ENCODE assay signal across 2 cellular contexts in the genomic region with DNA sequence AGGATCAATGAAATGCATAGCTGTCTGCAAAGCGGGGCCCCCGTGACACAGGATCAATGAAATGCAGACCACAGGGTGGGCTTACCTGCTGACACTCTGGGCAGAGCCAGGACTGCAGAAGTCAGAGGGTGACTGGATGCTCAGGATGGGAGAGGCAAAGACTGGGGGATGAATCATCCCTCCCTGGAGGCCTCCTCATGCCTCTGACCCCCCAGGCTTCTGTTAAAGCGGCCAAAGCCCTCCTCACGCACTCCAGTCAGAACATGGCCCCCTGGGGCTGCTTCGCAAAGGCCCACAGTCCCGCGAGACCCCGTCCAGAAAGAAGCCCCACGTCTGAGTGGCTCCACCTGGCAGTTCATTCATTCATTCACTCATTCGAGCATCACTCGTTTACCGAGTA.
TF ChIP-seq lines count a peak whose summit lies in the region.

No MANE protein-coding gene starts in this region.

TF ChIP-seq in IMR-90, 13 proteins besides CTCF, POLR2A, EP300 and RAD21 (continued from another document):
- TF ChIP-seq NFE2L2 (IDR thresholded peaks at IDR 0.05; ENCODE audit: low read depth, low read length) (no peak), FOS (IDR thresholded peaks at IDR 0.05; ENCODE audit: low read depth, low read length) (no peak), CHD1 (IDR thresholded peaks at IDR 0.05; ENCODE audit: low read depth, low read length) (no peak), MAFK (IDR thresholded peaks at IDR 0.05; ENCODE audit: low read depth, low read length) (no peak), MXI1 (IDR thresholded peaks at IDR 0.05; ENCODE audit: borderline replicate concordance, low read depth, low read length) (no peak), MAZ (IDR thresholded peaks at IDR 0.05; ENCODE audit: borderline replicate concordance, low read depth, low read length) (no peak), RCOR1 (IDR thresholded peaks at IDR 0.05; ENCODE audit: insufficient replicate concordance, low read length) (no peak), BHLHE40 (IDR thresholded peaks at IDR 0.05; ENCODE audit: low read depth, low read length) (no peak), RFX5 (IDR thresholded peaks at IDR 0.05; ENCODE audit: low read depth, low read length) (no peak), USF2 (IDR thresholded peaks at IDR 0.05; ENCODE audit: low read depth, low read length) (no peak), CEBPB (IDR thresholded peaks at IDR 0.05; ENCODE audit: low read depth, low read length) (no peak)
- TF ChIP-seq, protein P1, sequence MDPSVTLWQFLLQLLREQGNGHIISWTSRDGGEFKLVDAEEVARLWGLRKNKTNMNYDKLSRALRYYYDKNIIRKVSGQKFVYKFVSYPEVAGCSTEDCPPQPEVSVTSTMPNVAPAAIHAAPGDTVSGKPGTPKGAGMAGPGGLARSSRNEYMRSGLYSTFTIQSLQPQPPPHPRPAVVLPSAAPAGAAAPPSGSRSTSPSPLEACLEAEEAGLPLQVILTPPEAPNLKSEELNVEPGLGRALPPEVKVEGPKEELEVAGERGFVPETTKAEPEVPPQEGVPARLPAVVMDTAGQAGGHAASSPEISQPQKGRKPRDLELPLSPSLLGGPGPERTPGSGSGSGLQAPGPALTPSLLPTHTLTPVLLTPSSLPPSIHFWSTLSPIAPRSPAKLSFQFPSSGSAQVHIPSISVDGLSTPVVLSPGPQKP (IDR thresholded peaks at IDR 0.05; ENCODE audit: borderline replicate concordance, low read depth, low read length) = no peak

TF ChIP-seq in K562, 482 proteins besides CTCF, POLR2A, EP300 and RAD21:
- TF ChIP-seq PHB (CRISPR knock-in tag; IDR thresholded peaks at IDR 0.05) (no peak), DPF2 (IDR thresholded peaks at IDR 0.05) (no peak), SRSF9 (IDR thresholded peaks at IDR 0.05; ENCODE audit: borderline replicate concordance, low read depth, low read length) (no peak), CTBP1 (IDR thresholded peaks at IDR 0.05; ENCODE audit: borderline replicate concordance) (no peak), ZNF24 (IDR thresholded peaks at IDR 0.05) (peak; percentile 38; the same call in 1 of the 2 replicates), ZNF311 (CRISPR knock-in tag; IDR thresholded peaks at IDR 0.05) (no peak), MIER1 (IDR thresholded peaks at IDR 0.05; ENCODE audit: low read depth) (no peak)
- TF ChIP-seq, protein P2, sequence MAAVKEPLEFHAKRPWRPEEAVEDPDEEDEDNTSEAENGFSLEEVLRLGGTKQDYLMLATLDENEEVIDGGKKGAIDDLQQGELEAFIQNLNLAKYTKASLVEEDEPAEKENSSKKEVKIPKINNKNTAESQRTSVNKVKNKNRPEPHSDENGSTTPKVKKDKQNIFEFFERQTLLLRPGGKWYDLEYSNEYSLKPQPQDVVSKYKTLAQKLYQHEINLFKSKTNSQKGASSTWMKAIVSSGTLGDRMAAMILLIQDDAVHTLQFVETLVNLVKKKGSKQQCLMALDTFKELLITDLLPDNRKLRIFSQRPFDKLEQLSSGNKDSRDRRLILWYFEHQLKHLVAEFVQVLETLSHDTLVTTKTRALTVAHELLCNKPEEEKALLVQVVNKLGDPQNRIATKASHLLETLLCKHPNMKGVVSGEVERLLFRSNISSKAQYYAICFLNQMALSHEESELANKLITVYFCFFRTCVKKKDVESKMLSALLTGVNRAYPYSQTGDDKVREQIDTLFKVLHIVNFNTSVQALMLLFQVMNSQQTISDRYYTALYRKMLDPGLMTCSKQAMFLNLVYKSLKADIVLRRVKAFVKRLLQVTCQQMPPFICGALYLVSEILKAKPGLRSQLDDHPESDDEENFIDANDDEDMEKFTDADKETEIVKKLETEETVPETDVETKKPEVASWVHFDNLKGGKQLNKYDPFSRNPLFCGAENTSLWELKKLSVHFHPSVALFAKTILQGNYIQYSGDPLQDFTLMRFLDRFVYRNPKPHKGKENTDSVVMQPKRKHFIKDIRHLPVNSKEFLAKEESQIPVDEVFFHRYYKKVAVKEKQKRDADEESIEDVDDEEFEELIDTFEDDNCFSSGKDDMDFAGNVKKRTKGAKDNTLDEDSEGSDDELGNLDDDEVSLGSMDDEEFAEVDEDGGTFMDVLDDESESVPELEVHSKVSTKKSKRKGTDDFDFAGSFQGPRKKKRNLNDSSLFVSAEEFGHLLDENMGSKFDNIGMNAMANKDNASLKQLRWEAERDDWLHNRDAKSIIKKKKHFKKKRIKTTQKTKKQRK (IDR thresholded peaks at IDR 0.05; ENCODE audit: borderline replicate concordance, low read depth, low read length) = no peak
